ENCODE assay signal across 28 cellular contexts in genomic region chr5:76165029-76165428, GRCh38.
"Had no signal": no experiment of that assay in that cellular context is flagged by ENCODE, and none has a peak within 500 bp of the region (broad histone marks: within the 10 kb centered on the region; RNA-seq: fewer than 3 reads in every experiment).

No MANE protein-coding gene starts in this region.

- H3K4me3 ChIP-seq: stomach, suprapubic skin, testis, thoracic aorta, thyroid gland, tibial artery, tibial nerve, transverse colon, upper lobe of left lung, upper lobe of right lung, uterus, vagina had no signal

- ATAC-seq: stimulated activated effector memory CD8-positive, alpha-beta T cell treated with anti-CD3 and anti-CD28 coated beads, Interleukin-12 subunit alpha, Interleukin-12 subunit beta, amount 100 ng/mL, for 72 hours; stimulated activated memory B cell treated with anti-CD40 and anti-IgM and Interleukin-4, amounts not matched to agents 10 μg/mL and 1 μg/mL and 100 μg/mL, for 72 hours; stimulated activated naive B cell treated with anti-CD40 and anti-IgM and Interleukin-4, amounts not matched to agents 10 μg/mL and 1 μg/mL and 100 μg/mL, for 72 hours; stimulated activated naive CD8-positive, alpha-beta T cell treated with anti-CD3 and anti-CD28 coated beads, Interleukin-15, amount 100 ng/mL, for 72 hours; stimulated activated naive CD8-positive, alpha-beta T cell treated with anti-CD3 and anti-CD28 coated beads, Interleukin-15, Interleukin-2, amounts not matched to agents 100 U/mL and 50 U/mL, for 24 hours; upper lobe of right lung had no signal

- H3K9me3 Mint-ChIP-seq: type B pancreatic cell had no signal

- H3K4me1 ChIP-seq: stomach, suprapubic skin, testis, thyroid gland, tibial artery, tibial nerve, transverse colon, upper lobe of left lung, upper lobe of right lung, uterus, vagina had no signal

- H3K27ac ChIP-seq: stomach, suprapubic skin, testis, thoracic aorta, thyroid gland, tibial artery, tibial nerve, transverse colon, upper lobe of left lung, upper lobe of right lung, uterus, vagina had no signal

- H3K36me3 ChIP-seq: stomach, suprapubic skin, thoracic aorta, thyroid gland, tibial artery, tibial nerve, transverse colon, upper lobe of left lung, upper lobe of right lung, uterus, vagina had no signal

- H3K4me3 Mint-ChIP-seq: stimulated activated effector memory CD8-positive, alpha-beta T cell treated with anti-CD3 and anti-CD28 coated beads, Interleukin-12 subunit alpha, Interleukin-12 subunit beta, amount 100 ng/mL, for 72 hours; stimulated activated memory B cell treated with anti-CD40 and anti-IgM and Interleukin-4, amounts not matched to agents 10 μg/mL and 1 μg/mL and 100 μg/mL, for 72 hours; stimulated activated naive B cell treated with anti-CD40 and anti-IgM and Interleukin-4, amounts not matched to agents 10 μg/mL and 1 μg/mL and 100 μg/mL, for 72 hours; stimulated activated naive CD8-positive, alpha-beta T cell treated with anti-CD3 and anti-CD28 coated beads, Interleukin-15, amount 100 ng/mL, for 72 hours; stimulated activated naive CD8-positive, alpha-beta T cell treated with anti-CD3 and anti-CD28 coated beads, Interleukin-15, Interleukin-2, amounts not matched to agents 100 ng/mL and 50 ng/mL, for 24 hours; type B pancreatic cell had no signal

- H3K9me3 ChIP-seq: stomach, suprapubic skin, testis, thoracic aorta, thyroid gland, tibial artery, tibial nerve, transverse colon, upper lobe of left lung, upper lobe of right lung, uterus, vagina had no signal

- H3K4me1 Mint-ChIP-seq: stimulated activated memory B cell treated with anti-CD40 and anti-IgM and Interleukin-4, amounts not matched to agents 10 μg/mL and 1 μg/mL and 100 μg/mL, for 72 hours; stimulated activated naive B cell treated with anti-CD40 and anti-IgM and Interleukin-4, amounts not matched to agents 10 μg/mL and 1 μg/mL and 100 μg/mL, for 72 hours; stimulated activated naive CD8-positive, alpha-beta T cell treated with anti-CD3 and anti-CD28 coated beads, Interleukin-15, amount 100 ng/mL, for 72 hours had no signal

- H3K27me3 ChIP-seq: stomach, suprapubic skin, testis, thyroid gland, tibial artery, tibial nerve, transverse colon, upper lobe of left lung, upper lobe of right lung, uterus, vagina had no signal

- H3K27ac Mint-ChIP-seq: stimulated activated effector memory CD8-positive, alpha-beta T cell treated with anti-CD3 and anti-CD28 coated beads, Interleukin-12 subunit alpha, Interleukin-12 subunit beta, amount 100 ng/mL, for 72 hours; stimulated activated memory B cell treated with anti-CD40 and anti-IgM and Interleukin-4, amounts not matched to agents 10 μg/mL and 1 μg/mL and 100 μg/mL, for 72 hours; stimulated activated naive B cell treated with anti-CD40 and anti-IgM and Interleukin-4, amounts not matched to agents 10 μg/mL and 1 μg/mL and 100 μg/mL, for 72 hours; stimulated activated naive CD8-positive, alpha-beta T cell treated with anti-CD3 and anti-CD28 coated beads, Interleukin-15, amount 100 ng/mL, for 72 hours; stimulated activated naive CD8-positive, alpha-beta T cell treated with anti-CD3 and anti-CD28 coated beads, Interleukin-15, Interleukin-2, amounts not matched to agents 100 ng/mL and 50 ng/mL, for 24 hours; type B pancreatic cell had no signal

- H3K36me3 Mint-ChIP-seq: stimulated activated effector memory CD8-positive, alpha-beta T cell treated with anti-CD3 and anti-CD28 coated beads, Interleukin-12 subunit alpha, Interleukin-12 subunit beta, amount 100 ng/mL, for 72 hours; stimulated activated memory B cell treated with anti-CD40 and anti-IgM and Interleukin-4, amounts not matched to agents 10 μg/mL and 1 μg/mL and 100 μg/mL, for 72 hours; stimulated activated naive B cell treated with anti-CD40 and anti-IgM and Interleukin-4, amounts not matched to agents 10 μg/mL and 1 μg/mL and 100 μg/mL, for 72 hours; type B pancreatic cell had no signal

- DNase-seq: stimulated activated CD4-positive, alpha-beta T cell treated with anti-CD3 and anti-CD28 coated beads, Interleukin-2, amount 100 ng/mL, for 48 hours; stimulated activated CD4-positive, alpha-beta T cell treated with anti-CD3 and anti-CD28 coated beads, Interleukin-4, amount 100 ng/mL, for 1 hour; stimulated activated CD4-positive, alpha-beta T cell treated with anti-CD3 and anti-CD28 coated beads, Interleukin-4, amount 100 ng/mL, for 24 hours; stimulated activated CD4-positive, alpha-beta T cell treated with anti-CD3 and anti-CD28 coated beads, Interleukin-4, amount 100 ng/mL, for 4 hours; stimulated activated CD8-positive, alpha-beta memory T cell treated with anti-CD3 and anti-CD28 coated beads, Interleukin-4, amount 100 ng/mL, for 48 hours; stimulated activated naive B cell treated with anti-CD40 and anti-IgM and Interleukin-4, amounts not matched to agents 10 μg/mL and 1 μg/mL and 100 μg/mL, for 72 hours; stimulated activated naive CD4-positive, alpha-beta T cell; stimulated activated naive CD4-positive, alpha-beta T cell treated with Interleukin-2 at 50 U/mL for 16 hours; stimulated activated naive CD8-positive, alpha-beta T cell treated with anti-CD3 and anti-CD28 coated beads, Interleukin-15, amount 100 ng/mL, for 72 hours; stimulated activated naive CD8-positive, alpha-beta T cell treated with anti-CD3 and anti-CD28 coated beads, Interleukin-15, Interleukin-2, amounts not matched to agents 100 U/mL and 50 U/mL, for 24 hours; stomach; substantia nigra; testis; thyroid gland; tibial artery; transverse colon; trophoblast cell; upper lobe of left lung; upper lobe of right lung; uterus had no signal
